Comparison of ENCODE assay signal across 10 cellular contexts in genomic region chr15:74978503-74978902, GRCh38. TPM values are rescaled to one million over a fixed set of nuclear protein-coding genes. Genes with fewer than 3 reads are reported as not detected.
A peak's percentile ranks its signal among the peaks of the same experiment; 100 is the strongest.
DNase-seq lines count a peak whose midpoint lies in the region; ATAC-seq and TF ChIP-seq lines count a peak whose summit lies in the region.
"Had no signal": no experiment of that assay in that cellular context is flagged by ENCODE, and none has a peak within 500 bp of the region (broad histone marks: within the 10 kb centered on the region; RNA-seq: fewer than 3 reads in every experiment).

No MANE protein-coding gene starts in this region.

- H2AFZ ChIP-seq in DND-41 (ENCODE audit: low read depth, low read length): no peak overlapping the region

- POLR2A ChIA-PET in Panc1 (lab: Charles Lee): no interaction called here

- no peak overlapping the region for H3K4me3 Mint-ChIP-seq in activated naive CD8-positive, alpha-beta T cell treated with anti-CD3 and anti-CD28 coated beads for 36 hours
- H3K4me3 Mint-ChIP-seq: IgD-negative memory B cell had no signal

- H3K4me1 ChIP-seq in DND-41 (ENCODE audit: insufficient read depth, low read length): no peaks in the 10 kb centered on the region
- no peaks in the 10 kb centered on the region for H3K4me1 ChIP-seq in Panc1 (ENCODE audit: control insufficient read depth, insufficient read depth, low read length)
- H3K4me1 ChIP-seq in spleen: no peaks in the 10 kb centered on the region
- H3K4me1 ChIP-seq: pancreas had no signal

- DNase-seq in DND-41: peak; percentile 21
- no peak for DNase-seq in Panc1 (ENCODE audit: low read depth, low spot score)
- DNase-seq in activated naive CD8-positive, alpha-beta T cell treated with anti-CD3 and anti-CD28 coated beads for 36 hours: peak; percentile 31
- DNase-seq in spleen: peak; percentile 46
- DNase-seq in GM19240 (ENCODE audit: insufficient read length, low spot score): no peak

- 31 to 44% (median 38%) methylated on average over 3 of the region's 3 CpGs for WGBS in spleen, 5 donors

- TF ChIP-seq POLR2A in spleen (IDR thresholded peaks at IDR 0.05): no peak

- no peaks in the 10 kb centered on the region for H3K79me2 ChIP-seq in DND-41 (ENCODE audit: insufficient read depth, low read length)

- intact Hi-C loops in Panc1 (cut with micrococcal nuclease; ENCODE audit: unreplicated experiment) (no loop called here), spleen (cut with DNase I; ENCODE audit: low total_unique reads) (no loop called here)

- no peaks in the 10 kb centered on the region for H4K20me1 ChIP-seq in DND-41 (ENCODE audit: insufficient read depth, low read length)

- H3K27me3 Mint-ChIP-seq in activated naive CD8-positive, alpha-beta T cell treated with anti-CD3 and anti-CD28 coated beads for 36 hours: peaks cover 20% of the 10 kb centered on the region

- BruUV-seq in Panc1 (replicated peaks; lab: Mats Ljungman, UMichigan): no TSS peak

- H3K36me3 ChIP-seq in DND-41 (ENCODE audit: insufficient read depth, low read length) (no peaks in the 10 kb centered on the region), Panc1 (ENCODE audit: control insufficient read depth, insufficient read depth, low read length) (no peaks in the 10 kb centered on the region), spleen (no peaks in the 10 kb centered on the region)
- H3K36me3 ChIP-seq: pancreas had no signal

- H3K9me3 ChIP-seq in DND-41 (ENCODE audit: insufficient read depth, low read length, severe bottlenecking) (no peaks in the 10 kb centered on the region), Panc1 (ENCODE audit: control insufficient read depth, insufficient read depth, low read depth, low read length) (no peaks in the 10 kb centered on the region), spleen (no peaks in the 10 kb centered on the region)
- H3K9me3 ChIP-seq: pancreas had no signal

- no peak overlapping the region for H3K9ac ChIP-seq in DND-41 (ENCODE audit: low read depth, low read length)

- in situ Hi-C loops in Panc1 (cut with HindIII; ENCODE audit: low pct_unique_long_range_greater_than_20kb, low sequenced_read_pairs): no loop called here

- no peaks in the 10 kb centered on the region for H3K36me3 Mint-ChIP-seq in activated naive CD8-positive, alpha-beta T cell treated with anti-CD3 and anti-CD28 coated beads for 36 hours
- H3K36me3 Mint-ChIP-seq: IgD-negative memory B cell had no signal

- CTCF ChIA-PET in Panc1 (lab: Charles Lee): interaction anchor here (0.5 to 0.6 kb wide), 2 partner anchors 13 to 349 kb away, joined by 5 to 6 read pairs; no protein-coding TSS in a partner anchor

- H3K27ac ChIP-seq in DND-41 (ENCODE audit: low read length) (no peak overlapping the region), Panc1 (ENCODE audit: low read length) (no peak overlapping the region), spleen (no peak overlapping the region)
- H3K27ac ChIP-seq: pancreas had no signal

- H3K27me3 ChIP-seq in DND-41 (ENCODE audit: insufficient read depth, low read length, poor library complexity) (no peaks in the 10 kb centered on the region), Panc1 (ENCODE audit: control insufficient read depth, insufficient read depth, low read length) (no peaks in the 10 kb centered on the region), spleen (replicated peaks in 1 of 7) (peaks cover 0 to 58% (median 0%) of the 10 kb centered on the region in 7 donors)
- H3K27me3 ChIP-seq: pancreas had no signal

- no peak for TF ChIP-seq CTCF in DND-41 (IDR thresholded peaks at IDR 0.05; ENCODE audit: borderline replicate concordance, extremely low read depth, low read length, poor library complexity, severe bottlenecking)
- no peak for TF ChIP-seq CTCF in Panc1 (IDR thresholded peaks at IDR 0.05)
- TF ChIP-seq CTCF in spleen (IDR thresholded peaks at IDR 0.05 in 8 of 11, conservative IDR thresholded peaks at IDR 0.05 in 3 of 11): no peak

- H3K9me3 Mint-ChIP-seq in activated naive CD8-positive, alpha-beta T cell treated with anti-CD3 and anti-CD28 coated beads for 36 hours: no peaks in the 10 kb centered on the region
- H3K9me3 Mint-ChIP-seq: IgD-negative memory B cell had no signal

- no peak overlapping the region for H3K4me2 ChIP-seq in DND-41 (ENCODE audit: insufficient read depth, low read length)

- no peak overlapping the region for H3K27ac Mint-ChIP-seq in activated naive CD8-positive, alpha-beta T cell treated with anti-CD3 and anti-CD28 coated beads for 36 hours
- H3K27ac Mint-ChIP-seq: IgD-negative memory B cell had no signal

- ATAC-seq in DND-41 (ENCODE audit: insufficient read depth, low read depth) (peak; percentile 45; the same call in 1 of the 3 replicates), Panc1 (peak; percentile 63; the same call in 1 of the 2 replicates), HG03565 (IDR thresholded peaks at IDR 0.05; ENCODE audit: unreplicated experiment) (no peak), GM19351 (IDR thresholded peaks at IDR 0.05; ENCODE audit: unreplicated experiment) (no peak), HG02798 (IDR thresholded peaks at IDR 0.05; ENCODE audit: poor library complexity, unreplicated experiment) (no peak)
- ATAC-seq: pancreas had no signal

- peaks cover 13% of the 10 kb centered on the region for H3K4me1 Mint-ChIP-seq in activated naive CD8-positive, alpha-beta T cell treated with anti-CD3 and anti-CD28 coated beads for 36 hours
- H3K4me1 Mint-ChIP-seq: IgD-negative memory B cell had no signal

- H3K4me3 ChIP-seq in DND-41 (ENCODE audit: low read depth in 1 of 2, low read length in 2 of 2) (no peak overlapping the region), Panc1 (ENCODE audit: low read depth in 2 of 2, low read length in 2 of 2) (no peak overlapping the region), spleen (no peak overlapping the region)
- H3K4me3 ChIP-seq: pancreas had no signal

RNA-seq across cellular contexts. Expression of gene SCAMP5, which starts 16.9 kb away (rescaled TPM):
- total RNA-seq in Panc1 (2021; ENCODE audit: unreplicated experiment): 11.2 TPM
- polyA plus RNA-seq in Panc1 (2012; ENCODE audit: insufficient read length): 13.5 TPM
- total RNA-seq in activated naive CD8-positive, alpha-beta T cell treated with anti-CD3 and anti-CD28 coated beads for 36 hours: under 1 TPM; 0.44 to 0.58 TPM
- total RNA-seq in spleen: 10 to 100 TPM in 3 of 7 donors, 1 to 10 TPM in 4; 6.6 to 20.0 (median 8.7) TPM
- polyA plus RNA-seq in spleen: 1 to 10 TPM; 1.8 to 7.1 (median 3.8) TPM

RNA-seq across cellular contexts. Expression of gene RPP25, which starts 21.9 kb away (rescaled TPM):
- total RNA-seq in Panc1 (2021; ENCODE audit: unreplicated experiment): 40.1 TPM
- polyA plus RNA-seq in Panc1 (2012; ENCODE audit: insufficient read length): 33.3 TPM
- total RNA-seq in activated naive CD8-positive, alpha-beta T cell treated with anti-CD3 and anti-CD28 coated beads for 36 hours: 1 to 10 TPM; 9.4 to 10.0 TPM
- 10 to 100 TPM in 6 of 7 donors, 1 to 10 TPM in 1; 7.9 to 18.9 (median 15.4) TPM for total RNA-seq in spleen
- 10 to 100 TPM in 2 of 3 donors, 1 to 10 TPM in 1; 4.6 to 11.4 (median 10.9) TPM for polyA plus RNA-seq in spleen

RNA-seq across cellular contexts. Expression of gene COX5A, which starts 40.6 kb away (rescaled TPM):
- total RNA-seq in Panc1 (2021; ENCODE audit: unreplicated experiment) (353 TPM), spleen (100 to 1,000 TPM in 4 of 7 donors, 10 to 100 TPM in 3; 83.2 to 122 (median 108) TPM)
- 349 TPM for polyA plus RNA-seq in Panc1 (2012; ENCODE audit: insufficient read length)
- total RNA-seq in activated naive CD8-positive, alpha-beta T cell treated with anti-CD3 and anti-CD28 coated beads for 36 hours: 100 to 1,000 TPM; 352 to 363 TPM
- polyA plus RNA-seq in spleen: 100 to 1,000 TPM; 142 to 247 (median 221) TPM

RNA-seq across cellular contexts. Expression of gene PPCDC, which starts 44.9 kb away (rescaled TPM):
- total RNA-seq in Panc1 (2021; ENCODE audit: unreplicated experiment) (26.1 TPM), spleen (10 to 100 TPM; 13.8 to 29.0 (median 21.9) TPM)
- 21.9 TPM for polyA plus RNA-seq in Panc1 (2012; ENCODE audit: insufficient read length)
- total RNA-seq in activated naive CD8-positive, alpha-beta T cell treated with anti-CD3 and anti-CD28 coated beads for 36 hours: 10 to 100 TPM; 29.4 to 33.7 TPM
- 10 to 100 TPM; 21.2 to 28.0 (median 23.1) TPM for polyA plus RNA-seq in spleen

Comparison
In these comparisons a context has a peak if more than half of its experiments do, and no peak if none do; other contexts are left out.
1. ATAC-seq: peak in DND-41 (single experiment) and Panc1 (single experiment); none in HG03565 (single experiment), GM19351 (single experiment) and HG02798 (single experiment).
2. DNase-seq: peak in DND-41 (single experiment), activated naive CD8-positive, alpha-beta T cell treated with anti-CD3 and anti-CD28 coated beads for 36 hours (single experiment) and spleen (single experiment); none in Panc1 (single experiment) and GM19240 (single experiment).